In genomic region chr10:96025566-96025965, GRCh38 we compare ENCODE assay signal across 8 cellular contexts. TPM values are rescaled to one million over a fixed set of nuclear protein-coding genes. Genes with fewer than 3 reads are reported as not detected.
DNase-seq lines count a peak whose midpoint lies in the region; TF ChIP-seq lines count a peak whose summit lies in the region.

No MANE protein-coding gene starts in this region.

- H3K4me3 ChIP-seq in A673 (ENCODE audit: low read depth, low read length, poor library complexity, severe bottlenecking) (no peak overlapping the region), NB4 (ENCODE audit: low read depth, low read length) (no peak overlapping the region), fibroblast of pulmonary artery (replicated peaks; ENCODE audit: low read depth, low read length) (no peak overlapping the region), MG63 (no peak overlapping the region)

- H3K4me1 ChIP-seq in A673 (ENCODE audit: insufficient read depth, low read length, poor library complexity, severe bottlenecking): no peaks in the 10 kb centered on the region

- H3K36me3 ChIP-seq in A673 (ENCODE audit: insufficient read depth, low read length, poor library complexity, severe bottlenecking) (no peaks in the 10 kb centered on the region), MG63 (no peaks in the 10 kb centered on the region)

- in situ Hi-C loops in GM13976 (cut with MboI; ENCODE audit: low sequenced_read_pairs, unreplicated experiment): loop anchor here (10.0 kb wide), 2 partner anchors 199 to 289 kb away; no protein-coding TSS in a partner anchor

- DNase-seq in A673 (ENCODE audit: low spot score): peak; percentile 25
- no peak for DNase-seq in GM13976 (ENCODE audit: low spot score)
- peak; percentile 45 for DNase-seq in NB4 (ENCODE audit: low read depth)
- DNase-seq in fibroblast of pulmonary artery (ENCODE audit: low read depth): peak; percentile 3
- DNase-seq in pons (ENCODE audit: low spot score): no peak
- DNase-seq in MG63: no peak
- DNase-seq in NCI-H2081 treated with DMSO at 0.1 percent for 48 hours (lab: John Stamatoyannopoulos, UW): no peak
- no peak for DNase-seq in AG08396 (ENCODE audit: low spot score)

- H3K9me3 ChIP-seq in A673 (ENCODE audit: low read depth, low read length, poor library complexity, severe bottlenecking) (no peaks in the 10 kb centered on the region), MG63 (no peaks in the 10 kb centered on the region)

- no peak for TF ChIP-seq POLR2A in NB4 (IDR thresholded peaks at IDR 0.05; ENCODE audit: extremely low read depth, insufficient read length)

- no peak overlapping the region for H3K27ac ChIP-seq in A673 (ENCODE audit: low read depth, low read length, poor library complexity, severe bottlenecking)

- no peaks in the 10 kb centered on the region for H3K27me3 ChIP-seq in A673 (replicated peaks; ENCODE audit: insufficient read depth, low read depth, low read length, poor library complexity)
- H3K27me3 ChIP-seq in MG63: no peaks in the 10 kb centered on the region

- POLR2A ChIA-PET in A673 (lab: Charles Lee; ENCODE audit: low non-redundant PET): no interaction called here

- intact Hi-C loops in A673 (cut with micrococcal nuclease; ENCODE audit: unreplicated experiment): no loop called here

- no TSS peak for BruUV-seq in A673 (replicated peaks; lab: Mats Ljungman, UMichigan)

- TF ChIP-seq CTCF in A673 (conservative IDR thresholded peaks at IDR 0.05; ENCODE audit: low read depth, low read length) (0 out of 2 replicates have a peak, but pooled peaks have one; percentile 19), GM13976 (IDR thresholded peaks at IDR 0.05; ENCODE audit: borderline replicate concordance, control extremely low read depth, extremely low read depth, insufficient read depth, missing control alignments) (peak; percentile 7), NB4 (IDR thresholded peaks at IDR 0.05; ENCODE audit: low read depth, low read length) (peak; percentile 34), fibroblast of pulmonary artery (IDR thresholded peaks at IDR 0.05; ENCODE audit: low read length, missing control alignments) (peak; percentile 27)

- CTCF ChIA-PET in A673 (lab: Charles Lee): no interaction called here

RNA-seq across cellular contexts. Expression of gene CCNJ, which starts 17.8 kb away (rescaled TPM):
- total RNA-seq in A673 (2021): 22.0 and 25.6 TPM in 2 replicates
- total RNA-seq in MG63 (2014; rRNA removed; shearing (Covaris generic); ENCODE audit: low replicate concordance): 1.4 and 4.2 TPM in 2 replicates

Comparison
In these comparisons a context has a peak if more than half of its experiments do, and no peak if none do; other contexts are left out.
1. DNase-seq: peak in A673 (single experiment), NB4 (single experiment) and fibroblast of pulmonary artery (single experiment); none in GM13976 (single experiment), pons (single experiment), MG63 (single experiment), NCI-H2081 treated with DMSO at 0.1 percent for 48 hours (single experiment) and AG08396 (single experiment).
2. Peak in every context shown above with its lines, with median percentiles within 50 percentile points of each other: CTCF ChIP-seq.